ENCODE assay signal across 1 cellular context in the genomic region with DNA sequence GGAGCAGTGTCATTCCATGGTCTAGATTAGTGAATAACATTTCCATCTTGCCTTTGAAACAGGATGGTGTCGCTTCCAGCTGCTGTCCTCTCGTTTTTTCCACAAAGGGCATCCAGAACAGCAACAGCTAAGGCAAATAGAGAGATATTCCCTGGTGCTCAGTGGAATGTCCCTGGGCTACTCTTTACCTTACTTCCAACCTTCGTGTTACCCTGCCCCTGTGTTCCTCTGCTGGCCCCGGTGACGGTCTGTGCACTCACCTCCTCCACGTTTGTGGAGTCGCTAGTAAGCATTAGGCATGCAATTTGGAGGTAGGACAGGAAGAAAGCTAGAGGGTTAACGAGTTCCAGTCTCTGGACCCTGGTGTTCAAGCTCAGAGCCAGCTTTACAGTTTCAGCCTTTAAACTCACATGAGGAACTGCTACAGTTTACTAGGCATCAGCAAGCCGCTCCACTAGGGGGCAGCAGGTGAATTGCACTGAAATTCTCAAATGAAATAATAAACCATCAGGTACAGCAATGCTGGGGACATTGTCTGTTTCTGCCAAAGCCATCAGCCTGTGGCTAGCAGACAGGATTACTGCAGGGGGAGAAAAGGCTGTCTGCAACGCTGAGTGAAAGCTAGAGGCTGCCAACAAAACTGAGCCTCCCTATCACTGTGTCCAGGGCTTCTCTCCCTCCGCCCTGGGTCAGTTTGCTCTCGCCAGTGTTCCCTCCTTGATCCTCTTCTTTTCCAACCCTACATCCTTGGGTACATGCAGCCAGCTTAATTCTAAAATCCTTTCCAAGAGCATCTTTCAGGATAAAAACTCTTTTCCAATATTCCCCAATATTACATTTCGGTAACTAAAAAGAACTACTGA.
TF ChIP-seq lines count a peak whose summit lies in the region.

No MANE protein-coding gene starts in this region.

TF ChIP-seq in HEK293, 187 proteins besides CTCF, POLR2A, EP300 and RAD21 (continued from another document):
- TF ChIP-seq, protein P1, sequence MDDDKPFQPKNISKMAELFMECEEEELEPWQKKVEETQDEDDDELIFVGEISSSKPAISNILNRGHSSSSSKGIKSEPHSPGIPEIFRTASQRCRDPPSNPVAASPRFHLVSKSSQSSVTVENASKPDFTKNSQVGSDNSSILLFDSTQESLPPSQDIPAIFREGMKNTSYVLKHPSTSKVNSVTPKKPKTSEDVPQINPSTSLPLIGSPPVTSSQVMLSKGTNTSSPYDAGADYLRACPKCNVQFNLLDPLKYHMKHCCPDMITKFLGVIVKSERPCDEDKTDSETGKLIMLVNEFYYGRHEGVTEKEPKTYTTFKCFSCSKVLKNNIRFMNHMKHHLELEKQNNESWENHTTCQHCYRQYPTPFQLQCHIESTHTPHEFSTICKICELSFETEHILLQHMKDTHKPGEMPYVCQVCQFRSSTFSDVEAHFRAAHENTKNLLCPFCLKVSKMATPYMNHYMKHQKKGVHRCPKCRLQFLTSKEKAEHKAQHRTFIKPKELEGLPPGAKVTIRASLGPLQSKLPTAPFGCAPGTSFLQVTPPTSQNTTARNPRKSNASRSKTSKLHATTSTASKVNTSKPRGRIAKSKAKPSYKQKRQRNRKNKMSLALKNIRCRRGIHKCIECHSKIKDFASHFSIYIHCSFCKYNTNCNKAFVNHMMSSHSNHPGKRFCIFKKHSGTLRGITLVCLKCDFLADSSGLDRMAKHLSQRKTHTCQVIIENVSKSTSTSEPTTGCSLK (tag by site-specific recombination; IDR thresholded peaks at IDR 0.05), result no peak
- no peak for TF ChIP-seq ZNF837 (tag by site-specific recombination; IDR thresholded peaks at IDR 0.05)
- TF ChIP-seq ZNF473 (tag by site-specific recombination; IDR thresholded peaks at IDR 0.05), result no peak
- TF ChIP-seq, protein P2, sequence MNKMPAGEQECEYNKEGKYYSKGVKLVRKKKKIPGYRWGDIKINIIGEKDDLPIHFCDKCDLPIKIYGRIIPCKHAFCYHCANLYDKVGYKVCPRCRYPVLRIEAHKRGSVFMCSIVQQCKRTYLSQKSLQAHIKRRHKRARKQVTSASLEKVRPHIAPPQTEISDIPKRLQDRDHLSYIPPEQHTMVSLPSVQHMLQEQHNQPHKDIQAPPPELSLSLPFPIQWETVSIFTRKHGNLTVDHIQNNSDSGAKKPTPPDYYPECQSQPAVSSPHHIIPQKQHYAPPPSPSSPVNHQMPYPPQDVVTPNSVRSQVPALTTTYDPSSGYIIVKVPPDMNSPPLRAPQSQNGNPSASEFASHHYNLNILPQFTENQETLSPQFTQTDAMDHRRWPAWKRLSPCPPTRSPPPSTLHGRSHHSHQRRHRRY (tag by site-specific recombination; IDR thresholded peaks at IDR 0.05), result no peak
- peak; percentile 55 for TF ChIP-seq GLIS1 (tag by site-specific recombination; IDR thresholded peaks at IDR 0.05)
- no peak for TF ChIP-seq GLI4 (tag by site-specific recombination; IDR thresholded peaks at IDR 0.05)
- TF ChIP-seq ZNF140 (tag by site-specific recombination; IDR thresholded peaks at IDR 0.05), result no peak
- no peak for TF ChIP-seq GFI1B (tag by site-specific recombination; IDR thresholded peaks at IDR 0.05)
- no peak for TF ChIP-seq ZNF707 (tag by site-specific recombination; IDR thresholded peaks at IDR 0.05)
- no peak for TF ChIP-seq ZSCAN23 (tag by site-specific recombination; IDR thresholded peaks at IDR 0.05)
- TF ChIP-seq SCRT1 (tag by site-specific recombination; IDR thresholded peaks at IDR 0.05; ENCODE audit: borderline replicate concordance), result no peak
